11 cellular contexts compared by ENCODE assay signal in genomic region chr1:231272880-231273279, GRCh38. TPM values are rescaled to one million over a fixed set of nuclear protein-coding genes. Genes with fewer than 3 reads are reported as not detected.
DNase-seq lines count a peak whose midpoint lies in the region; ATAC-seq, FAIRE-seq and TF ChIP-seq lines count a peak whose summit lies in the region.
"Had no signal": no experiment of that assay in that cellular context is flagged by ENCODE, and none has a peak within 500 bp of the region (broad histone marks: within the 10 kb centered on the region; RNA-seq: fewer than 3 reads in every experiment).

No MANE protein-coding gene starts in this region.

- H2AFZ ChIP-seq in GM23248 (no peak overlapping the region), HepG2 (ENCODE audit: low read length) (no peak overlapping the region)

- H3K27me3 ChIP-seq in CD8-positive, alpha-beta T cell (ENCODE audit: insufficient read depth, low read length), result no peaks in the 10 kb centered on the region
- H3K27me3 ChIP-seq in GM23248 (replicated peaks; ENCODE audit: insufficient read depth) (no peaks in the 10 kb centered on the region), adipocyte (replicated peaks; ENCODE audit: control insufficient read depth, insufficient read depth, low read length) (no peaks in the 10 kb centered on the region), HepG2 (ENCODE audit: control insufficient read depth in 1 of 2, insufficient read depth in 2 of 2, low read length in 2 of 2) (no peaks in the 10 kb centered on the region)

- no peaks in the 10 kb centered on the region for H3K27me3 Mint-ChIP-seq in CD8-positive, alpha-beta T cell (ENCODE audit: low read depth)
- H3K27me3 Mint-ChIP-seq: dendritic cell treated with granulocyte-macrophage colony-stimulating factor and Interleukin-4, amounts not matched to agents 40 ng/mL and 50 ng/mL, for 4 days; stimulated activated memory B cell treated with anti-CD40 and anti-IgM and Interleukin-4, amounts not matched to agents 10 μg/mL and 1 μg/mL and 100 μg/mL, for 72 hours had no signal

- no peaks in the 10 kb centered on the region for H3K9me3 Mint-ChIP-seq in CD8-positive, alpha-beta T cell
- H3K9me3 Mint-ChIP-seq: dendritic cell treated with granulocyte-macrophage colony-stimulating factor and Interleukin-4, amounts not matched to agents 40 ng/mL and 50 ng/mL, for 4 days; stimulated activated memory B cell treated with anti-CD40 and anti-IgM and Interleukin-4, amounts not matched to agents 10 μg/mL and 1 μg/mL and 100 μg/mL, for 72 hours had no signal

- no peak for ATAC-seq in CD8-positive, alpha-beta T cell
- peak; percentile 29; the same call in 2 of the 3 replicates for ATAC-seq in HepG2
- no peak for ATAC-seq in HG03196 (IDR thresholded peaks at IDR 0.05; ENCODE audit: unreplicated experiment)
- ATAC-seq: left ventricle myocardium superior; stimulated activated memory B cell treated with anti-CD40 and anti-IgM and Interleukin-4, amounts not matched to agents 10 μg/mL and 1 μg/mL and 100 μg/mL, for 72 hours had no signal

- H3K4me1 Mint-ChIP-seq in CD8-positive, alpha-beta T cell (ENCODE audit: low read depth), result peaks cover 7% of the 10 kb centered on the region
- H3K4me1 Mint-ChIP-seq: stimulated activated memory B cell treated with anti-CD40 and anti-IgM and Interleukin-4, amounts not matched to agents 10 μg/mL and 1 μg/mL and 100 μg/mL, for 72 hours had no signal

- in situ Hi-C loops in GM23248 (cut with MboI) (no loop called here), HepG2 (cut with HindIII; ENCODE audit: extremely low pct_ligation_motif_present, low pct_unique_long_range_greater_than_20kb) (no loop called here)

- peaks cover 23% of the 10 kb centered on the region for H3K36me3 ChIP-seq in CD8-positive, alpha-beta T cell (ENCODE audit: insufficient read depth, low read length)
- peaks cover 27% of the 10 kb centered on the region for H3K36me3 ChIP-seq in GM23248 (ENCODE audit: low read depth)
- H3K36me3 ChIP-seq in adipocyte (ENCODE audit: control insufficient read depth, insufficient read depth, low read length, severe bottlenecking), result peaks cover 77% of the 10 kb centered on the region
- peaks cover 12 to 49% of the 10 kb centered on the region in 2 experiments for H3K36me3 ChIP-seq in HepG2 (replicated peaks in 1 of 2; ENCODE audit: control insufficient read depth in 1 of 2, insufficient read depth in 2 of 2, low read length in 2 of 2)

- H3K27ac Mint-ChIP-seq in CD8-positive, alpha-beta T cell, result peak overlapping the region; percentile 35
- H3K27ac Mint-ChIP-seq: dendritic cell treated with granulocyte-macrophage colony-stimulating factor and Interleukin-4, amounts not matched to agents 40 ng/mL and 50 ng/mL, for 4 days; stimulated activated memory B cell treated with anti-CD40 and anti-IgM and Interleukin-4, amounts not matched to agents 10 μg/mL and 1 μg/mL and 100 μg/mL, for 72 hours had no signal

- BruUV-seq in HepG2 (replicated peaks; lab: Mats Ljungman, UMichigan), result no TSS peak

- H3K4me2 ChIP-seq in GM23248 (ENCODE audit: unreplicated experiment) (no peak overlapping the region), HepG2 (ENCODE audit: low read depth, low read length) (no peak overlapping the region)

- no peaks in the 10 kb centered on the region for H3F3A ChIP-seq in GM23248 (ENCODE audit: insufficient read depth)

- POLR2A ChIA-PET in CD8-positive, alpha-beta T cell (lab: Charles Lee), result no interaction called here
- POLR2A ChIA-PET in HepG2 (lab: Yijun Ruan, JAX) (no interaction called here), GM10248 (lab: Yijun Ruan, JAX) (no interaction called here)

- TF ChIP-seq POLR2A in HepG2 (IDR thresholded peaks at IDR 0.05; ENCODE audit: insufficient read depth in 1 of 2, low read depth in 2 of 2, low read length in 2 of 2), result no peak

- no peak overlapping the region for H3K4me3 ChIP-seq in CD8-positive, alpha-beta T cell (ENCODE audit: low read depth, low read length)
- H3K4me3 ChIP-seq in GM23248 (no peak overlapping the region), adipocyte (ENCODE audit: low read length) (no peak overlapping the region), HepG2 (replicated peaks in 1 of 3; ENCODE audit: insufficient read depth in 1 of 3, low read depth in 2 of 3, low read length in 3 of 3) (no peak overlapping the region)

- no peak for TF ChIP-seq RAD21 in HepG2 (CRISPR knock-in tag; IDR thresholded peaks at IDR 0.05)

- FAIRE-seq in HepG2 (lab: Jason Lieb, UNC), result no peak
- FAIRE-seq: RCC 7860 had no signal

- H3K4me3 Mint-ChIP-seq in CD8-positive, alpha-beta T cell, result no peak overlapping the region
- H3K4me3 Mint-ChIP-seq: dendritic cell treated with granulocyte-macrophage colony-stimulating factor and Interleukin-4, amounts not matched to agents 40 ng/mL and 50 ng/mL, for 4 days; stimulated activated memory B cell treated with anti-CD40 and anti-IgM and Interleukin-4, amounts not matched to agents 10 μg/mL and 1 μg/mL and 100 μg/mL, for 72 hours had no signal

- WGBS in GM23248 (ENCODE audit: low coverage in 1 of 2, low lambda C conversion rate in 2 of 2, missing lambda C conversion rate in 2 of 2), 2 experiments, result 96 to 98% methylated on average over 2 of the region's 2 CpGs
- 96% methylated on average over 2 of the region's 2 CpGs for WGBS in HepG2 (ENCODE audit: low lambda C conversion rate)

- no peak overlapping the region for H3K9ac ChIP-seq in GM23248
- no peak overlapping the region for H3K9ac ChIP-seq in adipocyte (ENCODE audit: low read length)
- H3K9ac ChIP-seq in HepG2 (ENCODE audit: insufficient read depth, low read depth, low read length), result no peak overlapping the region

- no peak overlapping the region for H3K27ac ChIP-seq in CD8-positive, alpha-beta T cell (ENCODE audit: low read depth, low read length)
- H3K27ac ChIP-seq in GM23248 (no peak overlapping the region), HepG2 (ENCODE audit: extremely low read length, insufficient read depth, low read length) (no peak overlapping the region)

- no peaks in the 10 kb centered on the region for H3K9me3 ChIP-seq in CD8-positive, alpha-beta T cell (ENCODE audit: low read length)
- H3K9me3 ChIP-seq in GM23248 (ENCODE audit: low read depth) (no peaks in the 10 kb centered on the region), adipocyte (ENCODE audit: control insufficient read depth, low read length) (no peaks in the 10 kb centered on the region), HepG2 (ENCODE audit: low read length) (no peaks in the 10 kb centered on the region)

- CTCF ChIA-PET in CD8-positive, alpha-beta T cell (lab: Charles Lee), result no interaction called here
- CTCF ChIA-PET in HepG2 (lab: Yijun Ruan, JAX; ENCODE audit: low intra/inter-chr PET ratio, low total read pairs) (no interaction called here), GM10248 (lab: Yijun Ruan, JAX) (no interaction called here)

- intact Hi-C loops in CD8-positive, alpha-beta T cell (cut with DNase I, micrococcal nuclease), result no loop called here
- intact Hi-C loops in HepG2 (cut with micrococcal nuclease; ENCODE audit: unreplicated experiment), result no loop called here

- H4K20me1 ChIP-seq in GM23248 (ENCODE audit: insufficient read depth), result no peaks in the 10 kb centered on the region
- no peaks in the 10 kb centered on the region for H4K20me1 ChIP-seq in HepG2 (ENCODE audit: insufficient read depth, low read length)

- H3K36me3 Mint-ChIP-seq in CD8-positive, alpha-beta T cell, result peaks cover 77% of the 10 kb centered on the region

- TF ChIP-seq EP300 in HepG2 (IDR thresholded peaks at IDR 0.05; ENCODE audit: low read depth in 2 of 2, low read length in 2 of 2) (no peak), HepG2 (CRISPR knock-in tag; IDR thresholded peaks at IDR 0.05; ENCODE audit: borderline replicate concordance) (no peak)

- H3K79me2 ChIP-seq in GM23248 (ENCODE audit: insufficient read depth), result no peaks in the 10 kb centered on the region
- no peaks in the 10 kb centered on the region for H3K79me2 ChIP-seq in HepG2 (ENCODE audit: insufficient read depth, low read length)

- no peaks in the 10 kb centered on the region for H3K9me2 ChIP-seq in GM23248 (ENCODE audit: insufficient read depth)

- DNase-seq in CD8-positive, alpha-beta T cell, result no peak
- DNase-seq in GM23248, result peak; percentile 18
- peak; percentile 13 for DNase-seq in adipocyte (ENCODE audit: low read depth)
- DNase-seq in HepG2 (ENCODE audit: low spot score), result no peak
- no peak for DNase-seq in GM10248 (ENCODE audit: extremely low spot score)
- DNase-seq in NCI-H748 treated with DMSO at 0.1 percent for 48 hours (lab: John Stamatoyannopoulos, UW), result no peak
- DNase-seq: left ventricle myocardium superior had no signal

- no peaks in the 10 kb centered on the region for H3K4me1 ChIP-seq in CD8-positive, alpha-beta T cell (ENCODE audit: insufficient read depth, low read length)
- no peaks in the 10 kb centered on the region for H3K4me1 ChIP-seq in GM23248 (ENCODE audit: insufficient read depth)
- no peaks in the 10 kb centered on the region for H3K4me1 ChIP-seq in adipocyte (ENCODE audit: control insufficient read depth, insufficient read depth, low read length)
- no peaks in the 10 kb centered on the region for H3K4me1 ChIP-seq in HepG2 (ENCODE audit: insufficient read depth, low read length)

- no peak for TF ChIP-seq CTCF in CD8-positive, alpha-beta T cell (IDR thresholded peaks at IDR 0.05)
- TF ChIP-seq CTCF in HepG2 (CRISPR knock-in tag; IDR thresholded peaks at IDR 0.05) (no peak), GM10248 (IDR thresholded peaks at IDR 0.05; ENCODE audit: control extremely low read depth, extremely low read depth, low read depth, missing control alignments) (no peak)

RNA-seq across cellular contexts. Expression of gene GNPAT, which starts 31.9 kb away (rescaled TPM):
- 10 to 100 TPM; 10.4 to 11.0 TPM for total RNA-seq in CD8-positive, alpha-beta T cell
- total RNA-seq in GM23248 (2014; rRNA removed; shearing (Covaris generic)), result 35.8 and 47.2 TPM in 2 replicates
- polyA plus RNA-seq in GM23248 (2016; fragmentation: Nextera tagmentation; extraction: Ambion mirVana) (35.4 and 37.6 TPM in 2 replicates), HepG2 (2011; rRNA removed) (48.6 and 58.3 TPM in 2 replicates)
- total RNA-seq in HepG2 (2016; rRNA removed; fragmentation: Illumina TruSeq; extraction: Trizol), result 114 and 153 TPM in 2 replicates
- total RNA-seq in HepG2 (2016; cell fraction: cytosol; rRNA removed; fragmentation: Illumina TruSeq; extraction: Trizol; ENCODE audit: low read depth), result 43.6 and 44.9 TPM in 2 replicates
- total RNA-seq in HepG2 (2016; cell fraction: insoluble cytoplasmic fraction; rRNA removed; fragmentation: Illumina TruSeq; extraction: Trizol), result 115 and 154 TPM in 2 replicates
- total RNA-seq in HepG2 (2016; cell fraction: membrane; rRNA removed; fragmentation: Illumina TruSeq; extraction: Trizol), result 112 and 113 TPM in 2 replicates
- 69.6 and 78.0 TPM in 2 replicates for total RNA-seq in HepG2 (2016; cell fraction: nucleus; rRNA removed; fragmentation: Illumina TruSeq; extraction: Trizol)
- polyA plus RNA-seq in HepG2 (2011; cell fraction: cytosol; rRNA removed), result 24.1 and 35.3 TPM in 2 replicates
- 54.5 and 54.9 TPM in 2 replicates for polyA plus RNA-seq in HepG2 (2011; cell fraction: nucleus; rRNA removed)
- 56.1 and 60.9 TPM in 2 replicates for polyA plus RNA-seq in HepG2 (2012)
- polyA plus RNA-seq in HepG2 (2016; cell fraction: cytosol; fragmentation: Illumina TruSeq; extraction: Trizol; ENCODE audit: low read depth), result 34.1 and 42.7 TPM in 2 replicates
- 112 and 114 TPM in 2 replicates for polyA plus RNA-seq in HepG2 (2016; cell fraction: insoluble cytoplasmic fraction; fragmentation: Illumina TruSeq; extraction: Trizol; ENCODE audit: low read depth)
- 70.4 and 72.1 TPM in 2 replicates for polyA plus RNA-seq in HepG2 (2016; cell fraction: membrane; fragmentation: Illumina TruSeq; extraction: Trizol; ENCODE audit: low read depth)
- polyA plus RNA-seq in HepG2 (2016; cell fraction: nucleus; fragmentation: Illumina TruSeq; extraction: Trizol; ENCODE audit: insufficient read depth, low read depth), result 110 and 111 TPM in 2 replicates
- polyA minus RNA-seq in HepG2 (2011; rRNA and poly(A)+ RNA removed; ENCODE audit: low replicate concordance), result 29.1 and 41.3 TPM in 2 replicates
- 45.6 and 55.3 TPM in 2 replicates for polyA minus RNA-seq in HepG2 (2011; cell fraction: cytosol; rRNA and poly(A)+ RNA removed)
- polyA minus RNA-seq in HepG2 (2011; cell fraction: nucleus; rRNA and poly(A)+ RNA removed), result 66.1 and 72.4 TPM in 2 replicates

Comparison
In these comparisons a context has a peak if more than half of its experiments do, and no peak if none do; other contexts are left out.
1. DNase-seq: peak in GM23248 (single experiment) and adipocyte (single experiment); none in CD8-positive, alpha-beta T cell (0 of 7), HepG2 (single experiment), GM10248 (single experiment) and NCI-H748 treated with DMSO at 0.1 percent for 48 hours (single experiment).